12 cellular contexts compared by ENCODE assay signal in the genomic region with DNA sequence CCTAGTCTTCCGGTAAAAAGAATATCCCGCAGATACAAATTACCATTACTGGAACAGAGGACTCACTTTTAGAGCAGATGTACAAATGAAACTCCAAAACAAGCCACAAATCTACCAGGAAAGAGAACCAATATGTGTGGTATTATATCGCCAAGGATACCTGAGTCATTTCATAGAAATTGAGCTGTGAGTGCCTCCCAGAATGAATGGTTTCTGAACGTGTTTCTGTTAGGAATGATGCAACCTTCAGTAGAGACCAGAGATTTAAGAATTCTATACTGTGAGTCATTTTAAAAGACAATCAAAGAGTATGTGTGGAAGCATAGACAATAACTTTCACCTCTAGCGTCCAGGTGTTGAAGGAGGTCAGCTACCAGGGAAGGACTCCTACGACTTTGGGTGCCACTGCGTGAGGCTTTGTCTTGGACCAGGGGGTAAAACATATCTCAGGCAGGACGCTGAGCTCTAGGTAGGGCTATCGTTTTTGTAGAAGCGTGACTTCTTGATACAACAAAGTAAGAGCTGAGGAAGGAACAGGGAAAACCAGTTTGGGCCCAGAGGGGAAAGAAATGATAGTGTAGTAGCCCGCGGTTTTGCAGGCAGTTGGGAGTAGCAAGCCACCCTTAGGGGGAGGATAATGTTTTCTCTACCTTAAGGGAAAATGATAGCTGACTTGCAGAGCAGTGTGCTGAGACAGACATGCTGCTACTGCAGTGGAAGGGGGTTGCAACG.
A peak's percentile ranks its signal among the peaks of the same experiment; 100 is the strongest.
DNase-seq lines count a peak whose midpoint lies in the region; ATAC-seq, FAIRE-seq and TF ChIP-seq lines count a peak whose summit lies in the region.
"Had no signal": no experiment of that assay in that cellular context is flagged by ENCODE, and none has a peak within 500 bp of the region (broad histone marks: within the 10 kb centered on the region; RNA-seq: fewer than 3 reads in every experiment).

No MANE protein-coding gene starts in this region.

- H3K4me2 ChIP-seq in GM12878 (ENCODE audit: control insufficient read depth, insufficient read depth), result no peak overlapping the region

- POLR2A ChIA-PET in GM12878 (lab: Charles Lee) (no interaction called here), HEK293T (lab: Yijun Ruan, JAX) (no interaction called here)

- intact Hi-C loops in GM12878 (cut with micrococcal nuclease; ENCODE audit: unreplicated experiment), result no loop called here
- intact Hi-C loops in psoas muscle (cut with DNase I), result loop anchor here in 1 of 2 donors (5.0 kb wide), 1 partner anchor 194 kb away; no protein-coding TSS in a partner anchor

- TF ChIP-seq CTCF in GM12878 (IDR thresholded peaks at IDR 0.05 in 2 of 3, conservative IDR thresholded peaks at IDR 0.05 in 1 of 3; ENCODE audit: control insufficient read depth in 2 of 3, extremely low read depth in 1 of 3, insufficient read depth in 1 of 3, low read depth in 3 of 3, low read length in 3 of 3), result no peak
- no peak for TF ChIP-seq CTCF in psoas muscle (IDR thresholded peaks at IDR 0.05)

- 39% methylated on average over 12 of the region's 13 CpGs for WGBS in GM12878 (ENCODE audit: insufficient coverage, insufficient replicate concordance, low lambda C conversion rate, missing lambda C conversion rate)
- 83 to 91% (median 85%) methylated on average over 13 of the region's 13 CpGs for WGBS in psoas muscle, 3 donors

- DNase-seq in GM12878 (ENCODE audit: low read depth, low spot score), result no peak
- no peak for DNase-seq in psoas muscle
- DNase-seq in HEK293T (ENCODE audit: extremely low spot score), result no peak
- no peak for DNase-seq in C1 segment of cervical spinal cord (lab: John Stamatoyannopoulos, UW)
- DNase-seq: DMS79 treated with DMSO at 0.1 percent for 48 hours, left ventricle myocardium inferior, NCI-H1930, retina had no signal

- H3K79me2 ChIP-seq in GM12878 (ENCODE audit: control insufficient read depth, insufficient read depth, low read length), result no peaks in the 10 kb centered on the region

- TF ChIP-seq RAD21 in GM12878 (IDR thresholded peaks at IDR 0.05; ENCODE audit: insufficient read depth, low read depth, low read length), result no peak

- no peaks in the 10 kb centered on the region for H4K20me1 ChIP-seq in GM12878 (ENCODE audit: control insufficient read depth, insufficient read depth)

- H3K4me3 ChIP-seq in GM12878 (no peak overlapping the region), psoas muscle (no peak overlapping the region)
- H3K4me3 ChIP-seq: left ventricle myocardium inferior had no signal

- H3K9me3 ChIP-seq in GM12878 (replicated peaks; ENCODE audit: control insufficient read depth, insufficient read depth, low read length) (no peaks in the 10 kb centered on the region), psoas muscle (no peaks in the 10 kb centered on the region)
- H3K9me3 ChIP-seq: left ventricle myocardium inferior had no signal

- H3K27me3 ChIP-seq in GM12878 (replicated peaks in 1 of 2; ENCODE audit: control insufficient read depth in 2 of 2, insufficient read depth in 2 of 2, low read length in 1 of 2) (no peaks in the 10 kb centered on the region), psoas muscle (ENCODE audit: insufficient read depth in 3 of 3, low read length in 2 of 3) (no peaks in the 10 kb centered on the region)

- no peak for FAIRE-seq in GM12878 (lab: Jason Lieb, UNC)

- TF ChIP-seq EP300 in GM12878 (IDR thresholded peaks at IDR 0.05; ENCODE audit: borderline replicate concordance in 1 of 2, control insufficient read depth in 1 of 2, low read depth in 2 of 2, low read length in 2 of 2), result no peak; a peak in 1 of 4 replicates

- H3K4me1 ChIP-seq in GM12878 (ENCODE audit: control insufficient read depth, insufficient read depth, low read length), result no peaks in the 10 kb centered on the region
- peaks cover 39% of the 10 kb centered on the region for H3K4me1 ChIP-seq in psoas muscle
- H3K4me1 ChIP-seq: left ventricle myocardium inferior had no signal

- no peak for TF ChIP-seq POLR2A in GM12878 (IDR thresholded peaks at IDR 0.05; ENCODE audit: low read depth, low read length)

- SMC1A ChIA-PET in GM12878 (lab: Charles Lee; ENCODE audit: uncharacterized antibody, unreplicated experiment), result interaction anchor here (0.9 kb wide), 1 partner anchor 20 kb away, joined by 3 read pairs; no protein-coding TSS in a partner anchor

- H2AFZ ChIP-seq in GM12878 (ENCODE audit: control insufficient read depth, low read depth, low read length), result no peak overlapping the region

- BruUV-seq in GM12878 (replicated peaks; lab: Mats Ljungman, UMichigan), result no TSS peak

- ATAC-seq in GM18868 (IDR thresholded peaks at IDR 0.05; ENCODE audit: unreplicated experiment), result peak; percentile 74
- peak; percentile 73 for ATAC-seq in HG03520 (IDR thresholded peaks at IDR 0.05; ENCODE audit: unreplicated experiment)
- peak; percentile 54 for ATAC-seq in GM12878
- ATAC-seq in psoas muscle, result no peak
- no peak for ATAC-seq in GM21723 (IDR thresholded peaks at IDR 0.05; ENCODE audit: unreplicated experiment)
- ATAC-seq in GM18867 (IDR thresholded peaks at IDR 0.05; ENCODE audit: unreplicated experiment), result no peak

- H3K27ac ChIP-seq in GM12878 (ENCODE audit: control insufficient read depth, insufficient read depth) (no peak overlapping the region), psoas muscle (peak overlapping the region; percentile 76)
- H3K27ac ChIP-seq: left ventricle myocardium inferior had no signal

- RAD21 ChIA-PET in GM12878 (lab: Charles Lee; ENCODE audit: unreplicated experiment), result no interaction called here

- no peak overlapping the region for H3K9ac ChIP-seq in GM12878 (ENCODE audit: control insufficient read depth, insufficient read depth, low read length)

- in situ Hi-C loops in GM12878 (cut with MboI), result no loop called here

- H3K36me3 ChIP-seq in GM12878 (ENCODE audit: control insufficient read depth in 2 of 2, insufficient read depth in 2 of 2, low read length in 1 of 2) (no peaks in the 10 kb centered on the region), psoas muscle (ENCODE audit: insufficient read depth in 1 of 2, low read depth in 1 of 2) (peaks cover 0 to 17% of the 10 kb centered on the region in 2 donors)
- H3K36me3 ChIP-seq: left ventricle myocardium inferior had no signal

- CTCF ChIA-PET in GM12878 (lab: Yijun Ruan, JAX), result no interaction called here
- CTCF ChIA-PET in HEK293T (lab: Yijun Ruan, JAX), result no interaction called here

TF ChIP-seq in GM12878, 131 proteins besides CTCF, POLR2A, EP300 and RAD21 (continues in another document):
- TF ChIP-seq CBX3 (IDR thresholded peaks at IDR 0.05; ENCODE audit: borderline replicate concordance, low read depth) (no peak), SRF (IDR thresholded peaks at IDR 0.05; ENCODE audit: low read depth in 2 of 2, low read length in 2 of 2) (0 out of 4 replicates have a peak, but pooled peaks of 1 of the 2 experiments have one; percentile 48)
- TF ChIP-seq, protein P1, sequence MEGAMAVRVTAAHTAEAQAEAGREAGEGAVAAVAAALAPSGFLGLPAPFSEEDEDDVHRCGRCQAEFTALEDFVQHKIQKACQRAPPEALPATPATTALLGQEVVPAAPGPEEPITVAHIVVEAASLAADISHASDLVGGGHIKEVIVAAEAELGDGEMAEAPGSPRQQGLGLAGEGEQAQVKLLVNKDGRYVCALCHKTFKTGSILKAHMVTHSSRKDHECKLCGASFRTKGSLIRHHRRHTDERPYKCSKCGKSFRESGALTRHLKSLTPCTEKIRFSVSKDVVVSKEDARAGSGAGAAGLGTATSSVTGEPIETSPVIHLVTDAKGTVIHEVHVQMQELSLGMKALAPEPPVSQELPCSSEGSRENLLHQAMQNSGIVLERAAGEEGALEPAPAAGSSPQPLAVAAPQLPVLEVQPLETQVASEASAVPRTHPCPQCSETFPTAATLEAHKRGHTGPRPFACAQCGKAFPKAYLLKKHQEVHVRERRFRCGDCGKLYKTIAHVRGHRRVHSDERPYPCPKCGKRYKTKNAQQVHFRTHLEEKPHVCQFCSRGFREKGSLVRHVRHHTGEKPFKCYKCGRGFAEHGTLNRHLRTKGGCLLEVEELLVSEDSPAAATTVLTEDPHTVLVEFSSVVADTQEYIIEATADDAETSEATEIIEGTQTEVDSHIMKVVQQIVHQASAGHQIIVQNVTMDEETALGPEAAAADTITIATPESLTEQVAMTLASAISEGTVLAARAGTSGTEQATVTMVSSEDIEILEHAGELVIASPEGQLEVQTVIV (IDR thresholded peaks at IDR 0.05; ENCODE audit: borderline replicate concordance, partially characterized antibody), result no peak

TF ChIP-seq in HEK293T, 16 proteins besides CTCF, POLR2A, EP300 and RAD21:
- TF ChIP-seq LEF1 (IDR thresholded peaks at IDR 0.05; ENCODE audit: borderline replicate concordance), result no peak
- TF ChIP-seq SP1 (IDR thresholded peaks at IDR 0.05), result no peak
- no peak for TF ChIP-seq HDGF (IDR thresholded peaks at IDR 0.05; ENCODE audit: borderline replicate concordance)
- TF ChIP-seq SUZ12 (IDR thresholded peaks at IDR 0.05), result no peak
- no peak for TF ChIP-seq ARNT (IDR thresholded peaks at IDR 0.05)
- no peak for TF ChIP-seq NFRKB (IDR thresholded peaks at IDR 0.05)
- TF ChIP-seq ZNF384 (IDR thresholded peaks at IDR 0.05), result no peak
- TF ChIP-seq ELF4 (IDR thresholded peaks at IDR 0.05), result no peak
- no peak for TF ChIP-seq CTBP1 (IDR thresholded peaks at IDR 0.05; ENCODE audit: borderline replicate concordance)
- TF ChIP-seq BHLHE40 (IDR thresholded peaks at IDR 0.05; ENCODE audit: borderline replicate concordance), result no peak
- TF ChIP-seq TARDBP (IDR thresholded peaks at IDR 0.05), result no peak
- no peak for TF ChIP-seq FOXA1 (IDR thresholded peaks at IDR 0.05)
- TF ChIP-seq, protein P2, sequence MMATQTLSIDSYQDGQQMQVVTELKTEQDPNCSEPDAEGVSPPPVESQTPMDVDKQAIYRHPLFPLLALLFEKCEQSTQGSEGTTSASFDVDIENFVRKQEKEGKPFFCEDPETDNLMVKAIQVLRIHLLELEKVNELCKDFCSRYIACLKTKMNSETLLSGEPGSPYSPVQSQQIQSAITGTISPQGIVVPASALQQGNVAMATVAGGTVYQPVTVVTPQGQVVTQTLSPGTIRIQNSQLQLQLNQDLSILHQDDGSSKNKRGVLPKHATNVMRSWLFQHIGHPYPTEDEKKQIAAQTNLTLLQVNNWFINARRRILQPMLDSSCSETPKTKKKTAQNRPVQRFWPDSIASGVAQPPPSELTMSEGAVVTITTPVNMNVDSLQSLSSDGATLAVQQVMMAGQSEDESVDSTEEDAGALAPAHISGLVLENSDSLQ (IDR thresholded peaks at IDR 0.05), result no peak
- TF ChIP-seq FOXK2 (IDR thresholded peaks at IDR 0.05), result no peak
- no peak for TF ChIP-seq FOXM1 (IDR thresholded peaks at IDR 0.05; ENCODE audit: borderline replicate concordance)
- TF ChIP-seq L3MBTL2 (conservative IDR thresholded peaks at IDR 0.05), result no peak

Comparison
In these comparisons a context has a peak if more than half of its experiments do, and no peak if none do; other contexts are left out.
1. ATAC-seq: peak in GM18868 (single experiment), HG03520 (single experiment) and GM12878 (single experiment); none in psoas muscle (0 of 4), GM21723 (single experiment) and GM18867 (single experiment).